ENCODE assay signal across 8 cellular contexts in the genomic region with DNA sequence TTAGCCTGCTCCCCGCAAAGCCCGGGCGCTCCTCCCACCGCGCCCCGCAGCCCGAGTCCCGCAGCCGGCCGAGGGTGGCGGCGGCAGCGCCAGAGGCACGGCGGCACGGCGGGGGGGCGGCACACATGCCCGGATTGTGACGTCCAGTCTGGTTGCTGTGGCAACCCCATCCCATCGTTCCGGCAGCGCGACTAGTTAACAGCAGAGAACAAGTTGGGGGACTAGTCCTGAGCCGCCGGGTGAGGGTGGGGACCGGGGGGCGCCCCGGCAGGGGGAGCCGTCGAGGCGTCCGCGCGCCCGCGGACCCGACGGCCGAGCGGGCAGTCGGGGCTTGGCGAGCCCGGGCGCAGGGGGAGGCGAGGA. TPM values are rescaled to one million over a fixed set of nuclear protein-coding genes. Genes with fewer than 3 reads are reported as not detected.
DNase-seq lines count a peak whose midpoint lies in the region; ATAC-seq and TF ChIP-seq lines count a peak whose summit lies in the region.

A gene (minus strand): TSS at position 107 of the 363 bp plus-strand sequence. CDS start 298 bp downstream, outside the sequence.

- CTCF ChIA-PET in MCF 10A (lab: Yijun Ruan, JAX): no interaction called here

- H3K9me3 ChIP-seq in breast epithelium (no peaks in the 10 kb centered on the region), T-helper 17 cell (ENCODE audit: control insufficient read depth, low read length, poor library complexity, severe bottlenecking) (no peaks in the 10 kb centered on the region), iPS-20b (ENCODE audit: insufficient read depth, low read depth, low read length) (no peaks in the 10 kb centered on the region; the same call in 1 of the 2 replicates)

- no peak within 1 kb of the TSS for H3K27ac Mint-ChIP-seq in MCF 10A (ENCODE audit: low read depth, unreplicated experiment)
- no peak within 1 kb of the TSS for H3K27ac Mint-ChIP-seq in T-helper 17 cell
- H3K27ac Mint-ChIP-seq in type B pancreatic cell: no peak within 1 kb of the TSS

- no TSS peak for BruUV-seq in MCF 10A (replicated peaks; lab: Mats Ljungman, UMichigan)

- peak; percentile 35 for ATAC-seq in T-helper 17 cell
- ATAC-seq in GM19328 (IDR thresholded peaks at IDR 0.05; ENCODE audit: unreplicated experiment): no peak
- no peak for ATAC-seq in GM21390 (IDR thresholded peaks at IDR 0.05; ENCODE audit: unreplicated experiment)

- peaks cover 37% of the 10 kb centered on the region for H3K27me3 Mint-ChIP-seq in MCF 10A (ENCODE audit: insufficient read depth, unreplicated experiment)
- H3K27me3 Mint-ChIP-seq in T-helper 17 cell: peaks cover 38% of the 10 kb centered on the region
- peaks cover 38% of the 10 kb centered on the region for H3K27me3 Mint-ChIP-seq in type B pancreatic cell

- no peaks in the 10 kb centered on the region for H3K4me1 Mint-ChIP-seq in MCF 10A (ENCODE audit: insufficient read depth, unreplicated experiment)
- H3K4me1 Mint-ChIP-seq in T-helper 17 cell: peaks cover 19% of the 10 kb centered on the region
- peaks cover 8% of the 10 kb centered on the region for H3K4me1 Mint-ChIP-seq in type B pancreatic cell (ENCODE audit: unreplicated experiment)

- no peak within 1 kb of the TSS for H3K9ac ChIP-seq in iPS-20b (ENCODE audit: low read depth, low read length)

- DNase-seq in breast epithelium (ENCODE audit: low spot score in 2 of 2) (no peak), MCF 10A (ENCODE audit: unreplicated experiment) (no peak), T-helper 17 cell (no peak), type B pancreatic cell (ENCODE audit: extremely low spot score, unreplicated experiment) (no peak)
- DNase-seq in stimulated activated CD4-positive, alpha-beta T cell treated with anti-CD3 and anti-CD28 coated beads, Interleukin-2, amount 100 ng/mL, for 48 hours: no peak

- peaks cover 16% of the 10 kb centered on the region for H3K36me3 Mint-ChIP-seq in MCF 10A (ENCODE audit: insufficient read depth, unreplicated experiment)
- peaks cover 2% of the 10 kb centered on the region for H3K36me3 Mint-ChIP-seq in T-helper 17 cell (ENCODE audit: low read depth)
- H3K36me3 Mint-ChIP-seq in type B pancreatic cell: peaks cover 12% of the 10 kb centered on the region

- POLR2A ChIA-PET in MCF 10A (lab: Yijun Ruan, JAX): no interaction called here

- H3K4me3 ChIP-seq in breast epithelium (peak within 1 kb of the TSS in 2 of 3 donors; percentile 46 to 66), iPS-20b (ENCODE audit: low read length) (peak within 1 kb of the TSS; percentile 45; the same call in 1 of the 2 replicates)

- H3K4me1 ChIP-seq in breast epithelium (peaks cover 8 to 13% of the 10 kb centered on the region in 2 donors), iPS-20b (ENCODE audit: insufficient read depth, low read length) (peaks cover 7% of the 10 kb centered on the region)

- TF ChIP-seq CTCF in breast epithelium (IDR thresholded peaks at IDR 0.05) (no peak), MCF 10A (IDR thresholded peaks at IDR 0.05; ENCODE audit: unreplicated experiment) (no peak), type B pancreatic cell (conservative IDR thresholded peaks at IDR 0.05) (peak; percentile 44)

- H3K27me3 ChIP-seq in breast epithelium (peaks cover 12 to 55% of the 10 kb centered on the region in 2 donors), iPS-20b (ENCODE audit: insufficient read depth, low read length) (peaks cover 86% of the 10 kb centered on the region)

- H3K4me3 Mint-ChIP-seq in MCF 10A (ENCODE audit: unreplicated experiment) (no peak within 1 kb of the TSS), T-helper 17 cell (peak within 1 kb of the TSS; percentile 77), type B pancreatic cell (peak within 1 kb of the TSS; percentile 77)

- TF ChIP-seq POLR2A in breast epithelium (IDR thresholded peaks at IDR 0.05): no peak

- H3K36me3 ChIP-seq in breast epithelium (no peaks in the 10 kb centered on the region), iPS-20b (ENCODE audit: insufficient read depth, low read depth, low read length) (peaks cover 10% of the 10 kb centered on the region)

- H3K9me3 Mint-ChIP-seq in MCF 10A (ENCODE audit: unreplicated experiment): no peaks in the 10 kb centered on the region
- H3K9me3 Mint-ChIP-seq in type B pancreatic cell: no peaks in the 10 kb centered on the region

- intact Hi-C loops in breast epithelium (cut with DNase I; ENCODE audit: low total_unique reads): no loop called here
- intact Hi-C loops in MCF 10A (cut with micrococcal nuclease): no loop called here

- no peak within 1 kb of the TSS for H3K27ac ChIP-seq in breast epithelium
- no peak within 1 kb of the TSS for H3K27ac ChIP-seq in iPS-20b (ENCODE audit: low read length)

RNA-seq across cellular contexts. Expression of the gene that starts here (rescaled TPM):
- total RNA-seq in breast epithelium (under 1 TPM; under 0.01 to 0.33 (median 0.15) TPM), MCF 10A (2022) (0.07 and 0.17 TPM in 2 replicates), T-helper 17 cell (under 1 TPM; 0.12 to 0.63 TPM), type B pancreatic cell (ENCODE audit: low replicate concordance) (0.70 and 3.0 TPM in 2 replicates)

Comparison
In these comparisons a context has a peak if more than half of its experiments do, and no peak if none do; other contexts are left out.
1. Peak in ATAC-seq in T-helper 17 cell; RNA of the gene not detected or under 1 TPM.